In the genomic region with DNA sequence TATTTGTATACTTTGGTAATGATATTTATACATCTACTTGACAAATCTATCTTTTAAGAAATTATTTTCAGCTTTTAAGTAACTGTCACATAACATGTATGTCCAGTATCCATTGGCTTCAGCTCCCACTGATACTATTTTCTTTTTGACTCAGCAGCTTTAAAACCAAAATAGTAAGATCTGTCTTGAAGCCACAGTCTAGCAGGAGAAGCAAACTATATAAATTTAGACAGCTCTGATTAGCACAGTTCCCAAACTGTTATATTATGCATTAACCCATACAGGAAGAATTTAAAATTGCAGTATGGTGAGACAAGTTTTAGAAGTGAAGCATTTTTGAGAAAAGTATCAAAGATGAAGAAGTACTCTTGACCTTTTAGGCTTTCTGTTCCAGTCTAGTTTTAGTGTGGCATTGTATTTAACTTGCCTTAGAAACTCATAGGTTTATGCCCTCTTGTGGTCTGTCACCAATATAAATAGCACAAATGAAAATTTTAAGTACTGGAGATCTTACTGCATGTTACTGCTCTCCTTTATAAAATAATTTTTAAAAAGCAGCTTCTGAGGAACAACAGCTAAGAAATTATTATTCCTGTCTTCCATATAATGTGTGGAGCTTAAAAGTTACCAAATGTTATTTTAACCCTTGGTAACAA, we compare ENCODE assay signal across 9 cellular contexts. TPM values are rescaled to one million over a fixed set of nuclear protein-coding genes. Genes with fewer than 3 reads are reported as not detected.
DNase-seq lines count a peak whose midpoint lies in the region; ATAC-seq and TF ChIP-seq lines count a peak whose summit lies in the region.
"Had no signal": no experiment of that assay in that cellular context is flagged by ENCODE, and none has a peak within 500 bp of the region (broad histone marks: within the 10 kb centered on the region; RNA-seq: fewer than 3 reads in every experiment).

No MANE protein-coding gene starts in this region.

- POLR2A ChIA-PET in BJ (lab: Charles Lee): interaction anchor here (0.6 kb wide), 2 partner anchors 11 to 102 kb away, joined by 3 read pairs; no protein-coding TSS in a partner anchor

- H3K27me3 ChIP-seq in BJ (ENCODE audit: control insufficient read depth, insufficient read depth, low read length) (no peaks in the 10 kb centered on the region), H7 (ENCODE audit: control insufficient read depth, insufficient read depth, low read length) (no peaks in the 10 kb centered on the region)
- H3K27me3 ChIP-seq: neutrophil had no signal

- H3K4me3 ChIP-seq in BJ (ENCODE audit: low read depth, low read length) (no peak overlapping the region), H7 (ENCODE audit: insufficient read depth, low read depth, low read length) (no peak overlapping the region)

- DNase-seq in BJ (ENCODE audit: low read depth) (no peak), RPMI8226 (peak; percentile 9), iris pigment epithelial cell (ENCODE audit: low read depth) (peak; percentile 24), NCI-H2029 (lab: John Stamatoyannopoulos, UW) (no peak), H7 (no peak), NCI-H2081 (lab: John Stamatoyannopoulos, UW) (no peak)

- CTCF ChIA-PET in BJ (lab: Yijun Ruan, JAX): interaction anchor here (0.6 to 1.3 kb wide), 7 partner anchors 9 to 112 kb away, joined by 3 to 4 read pairs (median 3); partner anchors contain the start of gene URI1

- no peaks in the 10 kb centered on the region for H3K36me3 ChIP-seq in BJ (ENCODE audit: control insufficient read depth, insufficient read depth, low read length)
- no peaks in the 10 kb centered on the region for H3K36me3 ChIP-seq in H7 (replicated peaks; ENCODE audit: control insufficient read depth, insufficient read depth, low read length)
- H3K36me3 ChIP-seq: neutrophil had no signal

- peak; percentile 57 for ATAC-seq in GM18909 (IDR thresholded peaks at IDR 0.05; ENCODE audit: poor library complexity, unreplicated experiment)
- ATAC-seq in GM18873 (IDR thresholded peaks at IDR 0.05; ENCODE audit: low FRiP score, unreplicated experiment): no peak

- TF ChIP-seq CTCF in BJ (IDR thresholded peaks at IDR 0.05; ENCODE audit: insufficient read depth, low read depth, low read length): peak; percentile 45

RNA-seq across cellular contexts. Expression of gene URI1, which starts 24.7 kb away (rescaled TPM):
- polyA plus RNA-seq in BJ (2011; rRNA removed): 27.7 and 59.1 TPM in 2 replicates
- 38.4 and 43.8 TPM in 2 replicates for polyA minus RNA-seq in BJ (2011; rRNA and poly(A)+ RNA removed)
- 44.3 and 70.3 TPM in 2 replicates for total RNA-seq in H7 (2014; rRNA removed; shearing (Covaris generic))

Comparison
In these comparisons a context has a peak if more than half of its experiments do, and no peak if none do; other contexts are left out.
1. DNase-seq: peak in RPMI8226 (single experiment) and iris pigment epithelial cell (single experiment); none in BJ (single experiment), NCI-H2029 (single experiment), H7 (single experiment) and NCI-H2081 (0 of 2).